Comparison of ENCODE assay signal across 21 cellular contexts in genomic region chr2:37993135-37993534, GRCh38.
DNase-seq lines count a peak whose midpoint lies in the region; ATAC-seq, FAIRE-seq and TF ChIP-seq lines count a peak whose summit lies in the region.
"Had no signal": no experiment of that assay in that cellular context is flagged by ENCODE, and none has a peak within 500 bp of the region (broad histone marks: within the 10 kb centered on the region; RNA-seq: fewer than 3 reads in every experiment).

No MANE protein-coding gene starts in this region.

- TF ChIP-seq CTCF in A673 (conservative IDR thresholded peaks at IDR 0.05; ENCODE audit: low read depth, low read length) = no peak
- peak; percentile 36 to 37 (median 36); a peak in 4 of 6 replicates for TF ChIP-seq CTCF in HCT116 (IDR thresholded peaks at IDR 0.05 in 2 of 3, conservative IDR thresholded peaks at IDR 0.05 in 1 of 3; ENCODE audit: borderline replicate concordance in 1 of 3, insufficient read depth in 1 of 3, low read depth in 2 of 3, low read length in 2 of 3)
- TF ChIP-seq CTCF in brain microvascular endothelial cell (IDR thresholded peaks at IDR 0.05; ENCODE audit: low read depth, low read length, missing control alignments) = peak; percentile 55
- TF ChIP-seq CTCF in GM13977 (IDR thresholded peaks at IDR 0.05; ENCODE audit: extremely low read depth, insufficient read depth, missing control alignments) = no peak

- TF ChIP-seq POLR2A in HCT116 (IDR thresholded peaks at IDR 0.05; ENCODE audit: borderline replicate concordance, extremely low read depth, insufficient read depth, insufficient read length) = no peak

- H3K9me3 ChIP-seq in A673 (ENCODE audit: low read depth, low read length, poor library complexity, severe bottlenecking) (no peaks in the 10 kb centered on the region), HCT116 (ENCODE audit: control insufficient read depth in 1 of 2, insufficient read depth in 1 of 2, low read depth in 1 of 2, low read length in 2 of 2) (no peaks in the 10 kb centered on the region)
- H3K9me3 ChIP-seq: esophagus squamous epithelium had no signal

- H2AFZ ChIP-seq in HCT116 (ENCODE audit: low read depth, low read length, poor library complexity, severe bottlenecking) = no peak overlapping the region

- H3K4me1 ChIP-seq in A673 (ENCODE audit: insufficient read depth, low read length, poor library complexity, severe bottlenecking) = no peaks in the 10 kb centered on the region
- no peaks in the 10 kb centered on the region for H3K4me1 ChIP-seq in HCT116 (ENCODE audit: control insufficient read depth in 1 of 2, insufficient read depth in 2 of 2, low read length in 2 of 2)
- H3K4me1 ChIP-seq: esophagus squamous epithelium had no signal

- H3K4me2 ChIP-seq in HCT116 (ENCODE audit: low read length) = no peak overlapping the region

- in situ Hi-C loops in brain microvascular endothelial cell (cut with HindIII; ENCODE audit: low pct_ligation_motif_present, low sequenced_read_pairs) = loop anchor here (25.0 kb wide), 1 partner anchor 269 kb away; no protein-coding TSS in a partner anchor
- in situ Hi-C loops in GM13977 (cut with MboI; ENCODE audit: low pct_unique_long_range_greater_than_20kb, low sequenced_read_pairs, unreplicated experiment) = loop anchor here (25.0 kb wide), 1 partner anchor 519 kb away; no protein-coding TSS in a partner anchor

- POLR2A ChIA-PET in A673 (lab: Charles Lee; ENCODE audit: low non-redundant PET) = no interaction called here
- POLR2A ChIA-PET in HCT116 (lab: Charles Lee) = interaction anchor here (0.6 kb wide), 1 partner anchor 9 kb away, joined by 3 read pairs; no protein-coding TSS in a partner anchor

- RAD21 ChIA-PET in HCT116 (lab: Charles Lee; ENCODE audit: low non-redundant PET in 1 of 2, low total read pairs in 2 of 2, uncharacterized antibody in 2 of 2, unreplicated experiment in 2 of 2) = no interaction called here

- H3K9ac ChIP-seq in HCT116 (ENCODE audit: low read length) = no peak overlapping the region

- BruUV-seq in A673 (replicated peaks; lab: Mats Ljungman, UMichigan) (no TSS peak), HCT116 (replicated peaks; lab: Mats Ljungman, UMichigan) (no TSS peak)

- H3K36me3 ChIP-seq in A673 (ENCODE audit: insufficient read depth, low read length, poor library complexity, severe bottlenecking) (no peaks in the 10 kb centered on the region), HCT116 (ENCODE audit: control insufficient read depth in 1 of 2, insufficient read depth in 2 of 2, low read length in 2 of 2) (no peaks in the 10 kb centered on the region), brain microvascular endothelial cell (replicated peaks) (no peaks in the 10 kb centered on the region)

- no peaks in the 10 kb centered on the region for H3K9me2 ChIP-seq in HCT116 (ENCODE audit: insufficient read depth)

- no peaks in the 10 kb centered on the region for H3K79me2 ChIP-seq in HCT116 (ENCODE audit: insufficient read depth, low read length)

- 0 out of 2 replicates have a peak, but pooled peaks have one; percentile 32 for ATAC-seq in HCT116
- ATAC-seq in esophagus mucosa = no peak

- H4K20me1 ChIP-seq in HCT116 (ENCODE audit: insufficient read depth) = no peaks in the 10 kb centered on the region

- intact Hi-C loops in A673 (cut with micrococcal nuclease; ENCODE audit: unreplicated experiment) = no loop called here
- intact Hi-C loops in HCT116 (cut with micrococcal nuclease) = loop anchor here (1.0 kb wide), 1 partner anchor 122 kb away; no protein-coding TSS in a partner anchor

- TF ChIP-seq RAD21 in HCT116 (IDR thresholded peaks at IDR 0.05; ENCODE audit: low read depth) = peak; percentile 44

- H3K27ac ChIP-seq in A673 (ENCODE audit: low read depth, low read length, poor library complexity, severe bottlenecking) = no peak overlapping the region
- H3K27ac ChIP-seq in HCT116 (ENCODE audit: low read depth, low read length) = no peak overlapping the region
- H3K27ac ChIP-seq in brain microvascular endothelial cell = no peak overlapping the region
- H3K27ac ChIP-seq: esophagus squamous epithelium had no signal

- CTCF ChIA-PET in A673 (lab: Charles Lee) (interaction anchor here (0.8 kb wide), 1 partner anchor 281 kb away, joined by 4 read pairs; no protein-coding TSS in a partner anchor), HCT116 (lab: Charles Lee) (interaction anchor here (1.6 to 4.8 kb wide), 4 partner anchors 11 to 282 kb away, joined by 6 to 26 read pairs (median 9); partner anchors contain the start of gene CYP1B1)

- H3K4me3 ChIP-seq in A673 (ENCODE audit: low read depth, low read length, poor library complexity, severe bottlenecking) (no peak overlapping the region), HCT116 (replicated peaks in 1 of 2; ENCODE audit: low read depth in 1 of 2, low read length in 2 of 2) (no peak overlapping the region), brain microvascular endothelial cell (ENCODE audit: low read depth, low read length) (no peak overlapping the region)
- H3K4me3 ChIP-seq: esophagus squamous epithelium had no signal

- H3K27me3 ChIP-seq in A673 (replicated peaks; ENCODE audit: insufficient read depth, low read depth, low read length, poor library complexity) = no peaks in the 10 kb centered on the region
- no peaks in the 10 kb centered on the region for H3K27me3 ChIP-seq in HCT116 (ENCODE audit: insufficient read depth, low read length)
- H3K27me3 ChIP-seq in brain microvascular endothelial cell (replicated peaks) = no peaks in the 10 kb centered on the region
- H3K27me3 ChIP-seq: esophagus squamous epithelium had no signal

- DNase-seq in A673 (ENCODE audit: low spot score) (peak; percentile 9), HCT116 (ENCODE audit: low read depth, low spot score) (no peak), brain microvascular endothelial cell (peak; percentile 22), iris pigment epithelial cell (ENCODE audit: low read depth) (peak; percentile 69), D341Med (ENCODE audit: low spot score) (no peak), GM13977 (ENCODE audit: low spot score) (no peak), RCC 7860 (ENCODE audit: low spot score) (no peak)
- DNase-seq: activated CD4-positive, alpha-beta T cell treated with anti-CD3 and anti-CD28 coated beads, Interleukin-2, amount 10 ng/mL, durations not matched to agents 7 days and 5 days; activated T-cell treated with anti-CD3 and anti-CD28 coated beads, Interleukin-2, amount 50 U/mL, for 24 hours; DMS53; esophagus squamous epithelium; HCEC 1CT; Karpas-422; midbrain; NCI-H2029; NCI-H69; occipital lobe; Right ventricle myocardium superior; T-helper 9 cell had no signal

- no peak for FAIRE-seq in RCC 7860 (lab: Jason Lieb, UNC)
- FAIRE-seq: colon had no signal

TF ChIP-seq in HCT116, 20 proteins besides CTCF, POLR2A, EP300 and RAD21:
- TF ChIP-seq CEBPB (IDR thresholded peaks at IDR 0.05; ENCODE audit: low read depth) (0 out of 2 replicates have a peak, but pooled peaks have one; percentile 12), EZH2phosphoT487 (IDR thresholded peaks at IDR 0.05; ENCODE audit: borderline replicate concordance) (no peak)
TF ChIP-seq in HCT116: peak in this region for 1.

Comparison
In these comparisons a context has a peak if more than half of its experiments do, and no peak if none do; other contexts are left out.
1. DNase-seq: peak in A673 (single experiment), brain microvascular endothelial cell (single experiment) and iris pigment epithelial cell (single experiment); none in HCT116 (single experiment), D341Med (single experiment), GM13977 (single experiment) and RCC 7860 (single experiment).
2. CTCF ChIP-seq: peak in HCT116 (3 of 3) and brain microvascular endothelial cell (single experiment); none in A673 (single experiment) and GM13977 (single experiment).